ENCODE assay signal across 1 cellular context in genomic region chr10:79487296-79488194, GRCh38.
TF ChIP-seq lines count a peak whose summit lies in the region.

No MANE protein-coding gene starts in this region.

TF ChIP-seq in HCT116, 20 proteins besides CTCF, POLR2A, EP300 and RAD21 (continued from another document):
- TF ChIP-seq, protein P1, sequence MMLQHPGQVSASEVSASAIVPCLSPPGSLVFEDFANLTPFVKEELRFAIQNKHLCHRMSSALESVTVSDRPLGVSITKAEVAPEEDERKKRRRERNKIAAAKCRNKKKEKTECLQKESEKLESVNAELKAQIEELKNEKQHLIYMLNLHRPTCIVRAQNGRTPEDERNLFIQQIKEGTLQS (IDR thresholded peaks at IDR 0.05) = no peak
- TF ChIP-seq EZH2phosphoT487 (IDR thresholded peaks at IDR 0.05; ENCODE audit: borderline replicate concordance) = no peak
- no peak for TF ChIP-seq REST (IDR thresholded peaks at IDR 0.05; ENCODE audit: low read depth)
- TF ChIP-seq TCF7L2 (IDR thresholded peaks at IDR 0.05; ENCODE audit: borderline replicate concordance, extremely low read depth, insufficient read depth, insufficient read length) = no peak
TF ChIP-seq in HCT116: peak in this region for 0.
